1 cellular context compared by ENCODE assay signal in the genomic region with DNA sequence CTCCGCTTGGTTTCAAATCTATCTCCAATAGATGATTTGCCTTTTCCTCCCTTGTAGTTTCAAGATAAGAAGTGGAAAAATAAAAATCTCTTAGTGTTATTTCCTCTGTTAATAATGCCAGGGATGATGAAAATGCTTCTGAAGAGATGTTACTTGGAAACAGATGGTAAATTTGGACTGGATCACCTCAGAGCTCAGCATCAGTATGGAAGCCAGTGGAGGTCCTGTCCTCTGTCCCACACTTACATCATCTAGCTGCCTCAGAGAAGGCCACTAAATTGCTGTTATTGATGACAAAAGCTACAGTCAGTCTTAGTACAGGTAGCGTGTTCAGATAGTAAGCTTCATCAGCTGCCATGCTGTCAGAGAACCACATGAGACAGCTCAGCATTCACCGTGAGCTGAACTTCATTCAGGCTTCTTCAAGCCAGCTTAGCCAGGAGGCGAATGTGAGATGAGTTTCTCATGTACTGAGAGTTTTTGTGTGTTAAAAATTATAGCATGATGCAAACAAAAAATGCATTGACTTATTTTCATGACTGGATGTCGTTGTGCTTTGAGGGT.
TF ChIP-seq lines count a peak whose summit lies in the region.

No MANE protein-coding gene starts in this region.

TF ChIP-seq in GM12878, 131 proteins besides CTCF, POLR2A, EP300 and RAD21 (continued from another document):
- TF ChIP-seq, protein P1, sequence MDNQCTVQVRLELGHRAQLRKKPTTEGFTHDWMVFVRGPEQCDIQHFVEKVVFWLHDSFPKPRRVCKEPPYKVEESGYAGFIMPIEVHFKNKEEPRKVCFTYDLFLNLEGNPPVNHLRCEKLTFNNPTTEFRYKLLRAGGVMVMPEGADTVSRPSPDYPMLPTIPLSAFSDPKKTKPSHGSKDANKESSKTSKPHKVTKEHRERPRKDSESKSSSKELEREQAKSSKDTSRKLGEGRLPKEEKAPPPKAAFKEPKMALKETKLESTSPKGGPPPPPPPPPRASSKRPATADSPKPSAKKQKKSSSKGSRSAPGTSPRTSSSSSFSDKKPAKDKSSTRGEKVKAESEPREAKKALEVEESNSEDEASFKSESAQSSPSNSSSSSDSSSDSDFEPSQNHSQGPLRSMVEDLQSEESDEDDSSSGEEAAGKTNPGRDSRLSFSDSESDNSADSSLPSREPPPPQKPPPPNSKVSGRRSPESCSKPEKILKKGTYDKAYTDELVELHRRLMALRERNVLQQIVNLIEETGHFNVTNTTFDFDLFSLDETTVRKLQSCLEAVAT (IDR thresholded peaks at IDR 0.05): no peak
- TF ChIP-seq ZNF24 (IDR thresholded peaks at IDR 0.05) (no peak), ZBED1 (IDR thresholded peaks at IDR 0.05; ENCODE audit: borderline replicate concordance) (no peak), BACH1 (IDR thresholded peaks at IDR 0.05; ENCODE audit: borderline replicate concordance) (no peak), CHD1 (IDR thresholded peaks at IDR 0.05; ENCODE audit: low read depth, low read length) (no peak), JUNB (IDR thresholded peaks at IDR 0.05) (no peak), NBN (IDR thresholded peaks at IDR 0.05) (no peak), IRF4 (IDR thresholded peaks at IDR 0.05; ENCODE audit: low read depth, low read length) (no peak), HCFC1 (IDR thresholded peaks at IDR 0.05; ENCODE audit: low read length) (no peak)
- TF ChIP-seq, protein P2, sequence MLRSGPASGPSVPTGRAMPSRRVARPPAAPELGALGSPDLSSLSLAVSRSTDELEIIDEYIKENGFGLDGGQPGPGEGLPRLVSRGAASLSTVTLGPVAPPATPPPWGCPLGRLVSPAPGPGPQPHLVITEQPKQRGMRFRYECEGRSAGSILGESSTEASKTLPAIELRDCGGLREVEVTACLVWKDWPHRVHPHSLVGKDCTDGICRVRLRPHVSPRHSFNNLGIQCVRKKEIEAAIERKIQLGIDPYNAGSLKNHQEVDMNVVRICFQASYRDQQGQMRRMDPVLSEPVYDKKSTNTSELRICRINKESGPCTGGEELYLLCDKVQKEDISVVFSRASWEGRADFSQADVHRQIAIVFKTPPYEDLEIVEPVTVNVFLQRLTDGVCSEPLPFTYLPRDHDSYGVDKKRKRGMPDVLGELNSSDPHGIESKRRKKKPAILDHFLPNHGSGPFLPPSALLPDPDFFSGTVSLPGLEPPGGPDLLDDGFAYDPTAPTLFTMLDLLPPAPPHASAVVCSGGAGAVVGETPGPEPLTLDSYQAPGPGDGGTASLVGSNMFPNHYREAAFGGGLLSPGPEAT (IDR thresholded peaks at IDR 0.05; ENCODE audit: low read depth): no peak
- TF ChIP-seq, protein P3, sequence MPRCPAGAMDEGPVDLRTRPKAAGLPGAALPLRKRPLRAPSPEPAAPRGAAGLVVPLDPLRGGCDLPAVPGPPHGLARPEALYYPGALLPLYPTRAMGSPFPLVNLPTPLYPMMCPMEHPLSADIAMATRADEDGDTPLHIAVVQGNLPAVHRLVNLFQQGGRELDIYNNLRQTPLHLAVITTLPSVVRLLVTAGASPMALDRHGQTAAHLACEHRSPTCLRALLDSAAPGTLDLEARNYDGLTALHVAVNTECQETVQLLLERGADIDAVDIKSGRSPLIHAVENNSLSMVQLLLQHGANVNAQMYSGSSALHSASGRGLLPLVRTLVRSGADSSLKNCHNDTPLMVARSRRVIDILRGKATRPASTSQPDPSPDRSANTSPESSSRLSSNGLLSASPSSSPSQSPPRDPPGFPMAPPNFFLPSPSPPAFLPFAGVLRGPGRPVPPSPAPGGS (IDR thresholded peaks at IDR 0.05; ENCODE audit: borderline replicate concordance, insufficient read depth, low read depth, low read length, poor library complexity, severe bottlenecking): no peak
- TF ChIP-seq, protein P4, sequence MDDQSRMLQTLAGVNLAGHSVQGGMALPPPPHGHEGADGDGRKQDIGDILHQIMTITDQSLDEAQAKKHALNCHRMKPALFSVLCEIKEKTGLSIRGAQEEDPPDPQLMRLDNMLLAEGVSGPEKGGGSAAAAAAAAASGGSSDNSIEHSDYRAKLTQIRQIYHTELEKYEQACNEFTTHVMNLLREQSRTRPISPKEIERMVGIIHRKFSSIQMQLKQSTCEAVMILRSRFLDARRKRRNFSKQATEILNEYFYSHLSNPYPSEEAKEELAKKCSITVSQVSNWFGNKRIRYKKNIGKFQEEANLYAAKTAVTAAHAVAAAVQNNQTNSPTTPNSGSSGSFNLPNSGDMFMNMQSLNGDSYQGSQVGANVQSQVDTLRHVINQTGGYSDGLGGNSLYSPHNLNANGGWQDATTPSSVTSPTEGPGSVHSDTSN (IDR thresholded peaks at IDR 0.05; ENCODE audit: insufficient replicate concordance, low read depth, low read length): no peak
